In the genomic region with DNA sequence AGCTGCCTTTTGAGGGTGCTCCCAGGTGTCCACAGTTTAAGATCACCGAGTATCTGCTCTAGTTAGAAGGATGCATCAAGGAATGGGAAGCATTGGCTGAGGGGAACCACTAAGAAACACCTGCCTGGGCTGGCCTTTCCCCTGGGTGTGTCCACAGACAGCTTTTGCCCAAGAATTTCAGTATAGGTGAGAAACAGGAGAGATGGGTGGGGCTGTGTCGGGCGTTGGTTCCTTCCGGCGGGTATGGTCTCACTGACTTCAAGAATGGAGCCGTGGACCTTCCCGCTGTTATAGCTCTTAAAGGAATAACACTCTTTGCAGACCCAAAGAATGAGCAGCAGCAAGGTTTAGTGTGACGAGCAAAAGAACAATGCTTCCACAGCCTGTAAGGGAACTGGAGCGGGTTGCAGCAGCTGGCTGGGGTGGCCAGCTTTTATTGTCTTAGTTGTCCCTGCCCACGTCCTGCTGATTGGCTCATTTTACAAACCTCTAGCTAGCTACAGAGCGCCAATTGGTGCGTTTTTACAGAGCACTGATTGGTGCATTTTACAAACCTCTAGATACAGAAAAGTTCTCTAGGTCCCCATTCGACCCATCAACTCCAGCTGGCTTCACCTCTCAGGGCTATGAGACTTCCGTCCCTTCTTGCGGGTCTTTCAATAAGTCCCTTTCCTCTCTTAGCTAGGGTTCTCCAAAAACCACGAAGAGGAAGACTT, we compare ENCODE assay signal across 8 cellular contexts. TPM values are rescaled to one million over a fixed set of nuclear protein-coding genes. Genes with fewer than 3 reads are reported as not detected.
DNase-seq lines count a peak whose midpoint lies in the region; ATAC-seq and TF ChIP-seq lines count a peak whose summit lies in the region.

No MANE protein-coding gene starts in this region.

- no peak for TF ChIP-seq EP300 in esophagus muscularis mucosa (IDR thresholded peaks at IDR 0.05)

- peak overlapping the region; percentile 78 for H3K4me2 ChIP-seq in neural progenitor cell

- CTCF ChIA-PET in AG04450 (lab: Charles Lee): interaction anchor here (1.0 to 6.3 kb wide), 7 partner anchors 14 to 294 kb away, joined by 3 to 68 read pairs (median 11); a partner anchor contains a TSS
- CTCF ChIA-PET in T-cell (lab: Charles Lee): interaction anchor here in 1 of 2 donors (0.7 to 2.3 kb wide), 4 partner anchors 15 to 84 kb away, joined by 3 to 12 read pairs (median 3); a partner anchor contains a TSS

- H4K20me1 ChIP-seq in neural progenitor cell (ENCODE audit: low read depth): peaks cover 13% of the 10 kb centered on the region

- no peaks in the 10 kb centered on the region for H3K9me3 Mint-ChIP-seq in T-cell
- peaks cover 7% of the 10 kb centered on the region for H3K9me3 Mint-ChIP-seq in neural progenitor cell

- H3K9me3 ChIP-seq in AG04450 (ENCODE audit: control insufficient read depth, insufficient read depth, low read length) (peaks cover 2% of the 10 kb centered on the region; the same call in 1 of the 2 replicates), esophagus muscularis mucosa (no peaks in the 10 kb centered on the region), neural progenitor cell (ENCODE audit: low read depth) (no peaks in the 10 kb centered on the region)

- ATAC-seq in T-cell (replicated peaks in 1 of 4) (no peak), HG03457 (IDR thresholded peaks at IDR 0.05; ENCODE audit: unreplicated experiment) (no peak), HG03378 (IDR thresholded peaks at IDR 0.05; ENCODE audit: unreplicated experiment) (no peak)

- peaks cover 34% of the 10 kb centered on the region for H3K36me3 ChIP-seq in H7 (replicated peaks; ENCODE audit: control insufficient read depth, insufficient read depth, low read length)
- H3K36me3 ChIP-seq in esophagus muscularis mucosa: peaks cover 17 to 40% (median 34%) of the 10 kb centered on the region in 4 donors
- peaks cover 7% of the 10 kb centered on the region for H3K36me3 ChIP-seq in neural progenitor cell

- H3K9ac ChIP-seq in neural progenitor cell: no peak overlapping the region

- no peak for TF ChIP-seq CTCF in AG04450 (IDR thresholded peaks at IDR 0.05; ENCODE audit: low read depth, low read length)
- TF ChIP-seq CTCF in esophagus muscularis mucosa (IDR thresholded peaks at IDR 0.05): no peak
- no peak for TF ChIP-seq CTCF in neural progenitor cell (IDR thresholded peaks at IDR 0.05)

- 77% methylated on average over 16 of the region's 16 CpGs for WGBS in esophagus muscularis mucosa

- H3K27ac ChIP-seq in AG04450 (ENCODE audit: low read depth, low read length) (peak overlapping the region; percentile 80), esophagus muscularis mucosa (replicated peaks in 1 of 4) (peak overlapping the region; percentile 95 to 99 (median 97)), neural progenitor cell (peak overlapping the region; percentile 95)

- H3K4me1 ChIP-seq in esophagus muscularis mucosa (peaks cover 11 to 29% (median 22%) of the 10 kb centered on the region in 4 donors), neural progenitor cell (peaks cover 15% of the 10 kb centered on the region)

- no peak for TF ChIP-seq POLR2A in esophagus muscularis mucosa (IDR thresholded peaks at IDR 0.05; ENCODE audit: low read depth)

- H3F3A ChIP-seq in neural progenitor cell (ENCODE audit: low read depth): peaks cover 46% of the 10 kb centered on the region

- H2AFZ ChIP-seq in neural progenitor cell (replicated peaks): no peak overlapping the region

- peak overlapping the region; percentile 85 to 91 (median 85) for H3K4me3 Mint-ChIP-seq in T-cell
- peak overlapping the region; percentile 95 for H3K4me3 Mint-ChIP-seq in neural progenitor cell

- H3K27me3 Mint-ChIP-seq in T-cell: peaks cover 0 to 32% of the 10 kb centered on the region in 2 donors
- peaks cover 2% of the 10 kb centered on the region for H3K27me3 Mint-ChIP-seq in neural progenitor cell (ENCODE audit: insufficient read depth, low read depth)

- H3K4me3 ChIP-seq in AG04450 (ENCODE audit: low read depth, low read length) (peak overlapping the region; percentile 89), H7 (ENCODE audit: insufficient read depth, low read depth, low read length) (peak overlapping the region; percentile 41), esophagus muscularis mucosa (peak overlapping the region; percentile 71 to 88 (median 74)), neural progenitor cell (peak overlapping the region; percentile 67)

- H3K4me1 Mint-ChIP-seq in T-cell (peaks cover 13 to 19% (median 16%) of the 10 kb centered on the region in 3 donors), neural progenitor cell (peaks cover 25% of the 10 kb centered on the region)

- DNase-seq in AG04450 (ENCODE audit: low read depth, low spot score) (no peak), H7 (peak; percentile 55), T-cell (peak in 2 of 34 experiments; percentile 8 to 29), esophagus muscularis mucosa (ENCODE audit: extremely low spot score) (no peak), neural progenitor cell (ENCODE audit: low spot score) (peak; percentile 64), HPDE6-E6E7 (ENCODE audit: extremely low spot score) (no peak)

- no peaks in the 10 kb centered on the region for H3K36me3 Mint-ChIP-seq in T-cell
- H3K36me3 Mint-ChIP-seq in neural progenitor cell: peaks cover 39% of the 10 kb centered on the region

- H3K79me2 ChIP-seq in neural progenitor cell (ENCODE audit: low read depth): peaks cover 78% of the 10 kb centered on the region

- POLR2A ChIA-PET in AG04450 (lab: Yijun Ruan, JAX): interaction anchor here (0.6 to 2.6 kb wide), 9 partner anchors 14 to 850 kb away, joined by 3 to 29 read pairs (median 4); a partner anchor contains a TSS
- POLR2A ChIA-PET in T-cell (lab: Charles Lee): interaction anchor here in 1 of 2 donors (0.6 to 1.0 kb wide), 3 partner anchors 17 to 557 kb away, joined by 3 to 5 read pairs (median 4); no protein-coding TSS in a partner anchor

- intact Hi-C loops in esophagus muscularis mucosa (cut with DNase I): no loop called here

- no peaks in the 10 kb centered on the region for H3K27me3 ChIP-seq in AG04450 (ENCODE audit: control insufficient read depth, insufficient read depth, low read length)
- no peaks in the 10 kb centered on the region for H3K27me3 ChIP-seq in H7 (ENCODE audit: control insufficient read depth, insufficient read depth, low read length)
- H3K27me3 ChIP-seq in esophagus muscularis mucosa: peaks cover 0 to 13% (median 0%) of the 10 kb centered on the region in 4 donors
- H3K27me3 ChIP-seq in neural progenitor cell: no peaks in the 10 kb centered on the region

- H3K27ac Mint-ChIP-seq in T-cell (no peak overlapping the region), neural progenitor cell (peak overlapping the region; percentile 100)

RNA-seq across cellular contexts. Expression of a gene that starts 2.4 kb away (rescaled TPM):
- 50.4 and 52.4 TPM in 2 replicates for polyA plus RNA-seq in AG04450 (2011; rRNA removed)
- 70.4 and 97.0 TPM in 2 replicates for polyA minus RNA-seq in AG04450 (2011; rRNA and poly(A)+ RNA removed)
- total RNA-seq in H7 (2014; rRNA removed; shearing (Covaris generic)): 99.2 and 115 TPM in 2 replicates
- total RNA-seq in T-cell (1 to 10 TPM; 1.9 to 8.8 (median 2.9) TPM), esophagus muscularis mucosa (10 to 100 TPM; 20.2 to 26.0 (median 23.8) TPM), neural progenitor cell (ENCODE audit: low replicate concordance) (163 and 184 TPM in 2 replicates)

RNA-seq across cellular contexts. Expression of a gene that starts 13.7 kb away (rescaled TPM):
- 183 and 218 TPM in 2 replicates for polyA plus RNA-seq in AG04450 (2011; rRNA removed)
- polyA minus RNA-seq in AG04450 (2011; rRNA and poly(A)+ RNA removed): 383 and 456 TPM in 2 replicates
- total RNA-seq in H7 (2014; rRNA removed; shearing (Covaris generic)): 176 and 225 TPM in 2 replicates
- total RNA-seq in T-cell (10 to 100 TPM in 1 of 5 donors, 1 to 10 TPM in 4; 1.9 to 20.9 (median 2.7) TPM), esophagus muscularis mucosa (10 to 100 TPM; 15.9 to 32.8 (median 28.0) TPM), neural progenitor cell (ENCODE audit: low replicate concordance) (233 and 407 TPM in 2 replicates)

RNA-seq across cellular contexts. Expression of a gene that starts 21.7 kb away (rescaled TPM):
- 7.1 and 8.4 TPM in 2 replicates for polyA plus RNA-seq in AG04450 (2011; rRNA removed)
- polyA minus RNA-seq in AG04450 (2011; rRNA and poly(A)+ RNA removed): 8.6 and 10.3 TPM in 2 replicates
- total RNA-seq in H7 (2014; rRNA removed; shearing (Covaris generic)): 103 and 119 TPM in 2 replicates
- total RNA-seq in T-cell (10 to 100 TPM in 4 of 5 donors, 1 to 10 TPM in 1; 8.5 to 12.6 (median 10.9) TPM), esophagus muscularis mucosa (10 to 100 TPM in 1 of 4 donors, 1 to 10 TPM in 3; 5.0 to 10.2 (median 7.5) TPM), neural progenitor cell (ENCODE audit: low replicate concordance) (51.8 and 68.9 TPM in 2 replicates)

RNA-seq across cellular contexts. Expression of a gene that starts 22.0 kb away (rescaled TPM):
- 300 and 356 TPM in 2 replicates for polyA plus RNA-seq in AG04450 (2011; rRNA removed)
- 111 and 128 TPM in 2 replicates for polyA minus RNA-seq in AG04450 (2011; rRNA and poly(A)+ RNA removed)
- 263 and 296 TPM in 2 replicates for total RNA-seq in H7 (2014; rRNA removed; shearing (Covaris generic))
- total RNA-seq in T-cell (10 to 100 TPM; 68.1 to 96.0 (median 87.8) TPM), esophagus muscularis mucosa (10 to 100 TPM; 34.5 to 48.2 (median 43.8) TPM), neural progenitor cell (ENCODE audit: low replicate concordance) (71.4 and 98.9 TPM in 2 replicates)

Comparison
In these comparisons a context has a peak if more than half of its experiments do, and no peak if none do; other contexts are left out.
1. DNase-seq: peak in H7 (single experiment) and neural progenitor cell (single experiment); none in AG04450 (single experiment), esophagus muscularis mucosa (single experiment) and HPDE6-E6E7 (single experiment).
2. Peak in every context shown above with its lines, with median percentiles within 50 percentile points of each other: H3K27ac ChIP-seq and H3K4me3 ChIP-seq.